In the genomic region with DNA sequence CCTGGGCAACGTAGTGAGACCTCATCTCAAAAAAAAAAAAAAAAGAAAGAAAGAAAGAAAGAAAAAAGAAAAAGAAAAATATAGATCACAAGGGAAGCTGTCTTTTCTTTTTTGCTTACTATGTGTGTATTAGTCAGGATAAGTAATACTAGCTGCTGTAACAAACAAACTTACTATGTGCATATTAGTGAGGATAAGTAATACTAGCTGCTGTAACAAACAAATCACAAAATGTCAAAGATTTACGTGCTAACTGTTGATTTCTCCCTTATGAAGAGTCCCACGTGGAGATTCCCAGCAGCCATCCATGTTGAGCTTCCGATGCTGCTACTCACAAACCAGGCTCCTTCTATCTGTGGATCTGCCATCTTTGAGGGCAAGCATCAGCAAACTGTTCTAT, we compare ENCODE assay signal across 21 cellular contexts. TPM values are rescaled to one million over a fixed set of nuclear protein-coding genes. Genes with fewer than 3 reads are reported as not detected.
DNase-seq lines count a peak whose midpoint lies in the region; ATAC-seq and TF ChIP-seq lines count a peak whose summit lies in the region.
"Had no signal": no experiment of that assay in that cellular context is flagged by ENCODE, and none has a peak within 500 bp of the region (broad histone marks: within the 10 kb centered on the region; RNA-seq: fewer than 3 reads in every experiment).

No MANE protein-coding gene starts in this region.

- no peak overlapping the region for H3K4me3 Mint-ChIP-seq in activated naive CD8-positive, alpha-beta T cell treated with anti-CD3 and anti-CD28 coated beads, Interleukin-2, amount 10 ng/mL, durations not matched to agents 7 days and 5 days
- H3K4me3 Mint-ChIP-seq in activated naive CD8-positive, alpha-beta T cell treated with anti-CD3 and anti-CD28 coated beads for 36 hours, result no peak overlapping the region
- no peak overlapping the region for H3K4me3 Mint-ChIP-seq in CD4-positive, alpha-beta T cell
- H3K4me3 Mint-ChIP-seq in activated T-helper 17 cell treated with anti-CD3 and anti-CD28 coated beads, Interleukin-2, amount 50 U/mL, for 72 hours, result no peak overlapping the region
- no peak overlapping the region for H3K4me3 Mint-ChIP-seq in naive thymus-derived CD8-positive, alpha-beta T cell
- H3K4me3 Mint-ChIP-seq: IgD-negative memory B cell had no signal

- no peaks in the 10 kb centered on the region for H3K27me3 Mint-ChIP-seq in activated naive CD8-positive, alpha-beta T cell treated with anti-CD3 and anti-CD28 coated beads, Interleukin-2, amount 10 ng/mL, durations not matched to agents 7 days and 5 days
- no peaks in the 10 kb centered on the region for H3K27me3 Mint-ChIP-seq in activated naive CD8-positive, alpha-beta T cell treated with anti-CD3 and anti-CD28 coated beads for 36 hours
- no peaks in the 10 kb centered on the region for H3K27me3 Mint-ChIP-seq in CD4-positive, alpha-beta T cell
- no peaks in the 10 kb centered on the region for H3K27me3 Mint-ChIP-seq in activated T-helper 17 cell treated with anti-CD3 and anti-CD28 coated beads, Interleukin-2, amount 50 U/mL, for 72 hours
- H3K27me3 Mint-ChIP-seq in naive thymus-derived CD8-positive, alpha-beta T cell, result no peaks in the 10 kb centered on the region

- CTCF ChIA-PET in CD4-positive, alpha-beta T cell (lab: Charles Lee), result interaction anchor here (0.6 to 3.3 kb wide), 7 partner anchors 8 to 230 kb away, joined by 3 to 38 read pairs (median 3); a partner anchor contains a TSS

- H3K27ac ChIP-seq in CD4-positive, alpha-beta T cell (ENCODE audit: low read depth, low read length), result no peak overlapping the region

- no peak for TF ChIP-seq CTCF in CD4-positive, alpha-beta T cell (IDR thresholded peaks at IDR 0.05)

- peaks cover 60% of the 10 kb centered on the region for H3K4me1 Mint-ChIP-seq in activated naive CD8-positive, alpha-beta T cell treated with anti-CD3 and anti-CD28 coated beads, Interleukin-2, amount 10 ng/mL, durations not matched to agents 7 days and 5 days
- peaks cover 57% of the 10 kb centered on the region for H3K4me1 Mint-ChIP-seq in activated naive CD8-positive, alpha-beta T cell treated with anti-CD3 and anti-CD28 coated beads for 36 hours
- H3K4me1 Mint-ChIP-seq in CD4-positive, alpha-beta T cell (ENCODE audit: low read depth), result peaks cover 91% of the 10 kb centered on the region
- H3K4me1 Mint-ChIP-seq in activated T-helper 17 cell treated with anti-CD3 and anti-CD28 coated beads, Interleukin-2, amount 50 U/mL, for 72 hours, result peaks cover 40% of the 10 kb centered on the region
- H3K4me1 Mint-ChIP-seq in naive thymus-derived CD8-positive, alpha-beta T cell, result peaks cover 28 to 85% (median 75%) of the 10 kb centered on the region in 4 donors

- H3K9me3 Mint-ChIP-seq in activated naive CD8-positive, alpha-beta T cell treated with anti-CD3 and anti-CD28 coated beads, Interleukin-2, amount 10 ng/mL, durations not matched to agents 7 days and 5 days, result peaks cover 4% of the 10 kb centered on the region
- H3K9me3 Mint-ChIP-seq in activated naive CD8-positive, alpha-beta T cell treated with anti-CD3 and anti-CD28 coated beads for 36 hours, result peaks cover 10% of the 10 kb centered on the region
- H3K9me3 Mint-ChIP-seq in CD4-positive, alpha-beta T cell, result no peaks in the 10 kb centered on the region
- no peaks in the 10 kb centered on the region for H3K9me3 Mint-ChIP-seq in activated T-helper 17 cell treated with anti-CD3 and anti-CD28 coated beads, Interleukin-2, amount 50 U/mL, for 72 hours
- H3K9me3 Mint-ChIP-seq in naive thymus-derived CD8-positive, alpha-beta T cell, result peaks cover 0 to 8% (median 0%) of the 10 kb centered on the region in 9 donors

- POLR2A ChIA-PET in activated naive CD8-positive, alpha-beta T cell treated with anti-CD3 and anti-CD28 coated beads, Interleukin-2, amount 10 ng/mL, durations not matched to agents 7 days and 5 days (lab: Charles Lee), result interaction anchor here (0.6 to 1.0 kb wide), 4 partner anchors 27 to 1334 kb away, joined by 3 to 4 read pairs (median 3); a partner anchor contains a TSS
- POLR2A ChIA-PET in CD4-positive, alpha-beta T cell (lab: Charles Lee), result interaction anchor here (0.8 to 3.2 kb wide), 6 partner anchors 8 to 230 kb away, joined by 3 to 16 read pairs (median 4); no protein-coding TSS in a partner anchor
- POLR2A ChIA-PET in naive thymus-derived CD8-positive, alpha-beta T cell (lab: Charles Lee), result interaction anchor here (0.6 to 2.7 kb wide), 10 partner anchors 17 to 281 kb away, joined by 3 to 12 read pairs (median 6); a partner anchor contains a TSS

- DNase-seq in activated naive CD8-positive, alpha-beta T cell treated with anti-CD3 and anti-CD28 coated beads, Interleukin-2, amount 10 ng/mL, durations not matched to agents 7 days and 5 days, result no peak
- DNase-seq in activated naive CD8-positive, alpha-beta T cell treated with anti-CD3 and anti-CD28 coated beads for 36 hours, result no peak
- no peak for DNase-seq in CD4-positive, alpha-beta T cell
- no peak for DNase-seq in naive thymus-derived CD8-positive, alpha-beta T cell
- DNase-seq in cardiac septum (ENCODE audit: low spot score), result no peak
- DNase-seq: DMS53; EL; GF-D8; Karpas-422; MV-4-11; NCI-H1105 treated with DMSO at 0.1 percent for 48 hours; NCI-H2081; NCI-H2171; NCI-H345; NCI-H524; NCI-H774; NK-92 treated with Interleukin-12 subunit alpha and Interleukin-12 subunit beta, amount 100 ng/mL, for 24 hours had no signal

- no peak for ATAC-seq in activated naive CD8-positive, alpha-beta T cell treated with anti-CD3 and anti-CD28 coated beads, Interleukin-2, amount 10 ng/mL, durations not matched to agents 7 days and 5 days (ENCODE audit: low read depth)
- no peak for ATAC-seq in CD4-positive, alpha-beta T cell (ENCODE audit: poor library complexity)
- no peak for ATAC-seq in activated T-helper 17 cell treated with anti-CD3 and anti-CD28 coated beads, Interleukin-2, amount 50 U/mL, for 72 hours (replicated peaks)
- ATAC-seq in naive thymus-derived CD8-positive, alpha-beta T cell, result no peak
- ATAC-seq in HG02759 (IDR thresholded peaks at IDR 0.05; ENCODE audit: unreplicated experiment), result no peak
- ATAC-seq: HCT116 had no signal

- no peaks in the 10 kb centered on the region for H3K27me3 ChIP-seq in CD4-positive, alpha-beta T cell (ENCODE audit: control insufficient read depth, insufficient read depth, low read length)

- intact Hi-C loops in CD4-positive, alpha-beta T cell (cut with DNase I, micrococcal nuclease), result loop anchor here in 1 of 2 experiments (2.0 kb wide), 1 partner anchor 63 kb away; no protein-coding TSS in a partner anchor
- intact Hi-C loops in cardiac septum (cut with DNase I), result no loop called here

- peak overlapping the region; percentile 56 for H3K27ac Mint-ChIP-seq in activated naive CD8-positive, alpha-beta T cell treated with anti-CD3 and anti-CD28 coated beads, Interleukin-2, amount 10 ng/mL, durations not matched to agents 7 days and 5 days
- no peak overlapping the region for H3K27ac Mint-ChIP-seq in activated naive CD8-positive, alpha-beta T cell treated with anti-CD3 and anti-CD28 coated beads for 36 hours
- H3K27ac Mint-ChIP-seq in CD4-positive, alpha-beta T cell, result peak overlapping the region; percentile 71
- H3K27ac Mint-ChIP-seq in activated T-helper 17 cell treated with anti-CD3 and anti-CD28 coated beads, Interleukin-2, amount 50 U/mL, for 72 hours, result peak overlapping the region; percentile 19
- H3K27ac Mint-ChIP-seq in naive thymus-derived CD8-positive, alpha-beta T cell, result peak overlapping the region; percentile 13 to 98 (median 81)
- H3K27ac Mint-ChIP-seq: IgD-negative memory B cell had no signal

- H3K9me3 ChIP-seq in CD4-positive, alpha-beta T cell (ENCODE audit: control insufficient read depth, low read length), result no peaks in the 10 kb centered on the region

- H3K36me3 Mint-ChIP-seq in activated naive CD8-positive, alpha-beta T cell treated with anti-CD3 and anti-CD28 coated beads, Interleukin-2, amount 10 ng/mL, durations not matched to agents 7 days and 5 days, result peaks cover 10% of the 10 kb centered on the region
- H3K36me3 Mint-ChIP-seq in activated naive CD8-positive, alpha-beta T cell treated with anti-CD3 and anti-CD28 coated beads for 36 hours, result peaks cover 9% of the 10 kb centered on the region
- no peaks in the 10 kb centered on the region for H3K36me3 Mint-ChIP-seq in CD4-positive, alpha-beta T cell (ENCODE audit: low read depth)
- no peaks in the 10 kb centered on the region for H3K36me3 Mint-ChIP-seq in activated T-helper 17 cell treated with anti-CD3 and anti-CD28 coated beads, Interleukin-2, amount 50 U/mL, for 72 hours (ENCODE audit: low read depth)
- peaks cover 0 to 5% (median 0%) of the 10 kb centered on the region in 3 donors for H3K36me3 Mint-ChIP-seq in naive thymus-derived CD8-positive, alpha-beta T cell
- H3K36me3 Mint-ChIP-seq: IgD-negative memory B cell had no signal

RNA-seq across cellular contexts. Expression of a gene that starts 31.7 kb away (rescaled TPM):
- 10 to 100 TPM; 20.1 to 21.8 TPM for total RNA-seq in activated naive CD8-positive, alpha-beta T cell treated with anti-CD3 and anti-CD28 coated beads, Interleukin-2, amount 10 ng/mL, durations not matched to agents 7 days and 5 days
- 10 to 100 TPM in 1 of 2 experiments, 1 to 10 TPM in 1; 9.9 to 12.2 TPM for total RNA-seq in activated naive CD8-positive, alpha-beta T cell treated with anti-CD3 and anti-CD28 coated beads for 36 hours
- 10 to 100 TPM; 15.1 to 17.3 TPM for total RNA-seq in CD4-positive, alpha-beta T cell
- 1 to 10 TPM; 7.7 to 9.1 TPM for total RNA-seq in activated T-helper 17 cell treated with anti-CD3 and anti-CD28 coated beads, Interleukin-2, amount 50 U/mL, for 72 hours
- total RNA-seq in naive thymus-derived CD8-positive, alpha-beta T cell, result 10 to 100 TPM; 27.7 to 35.0 TPM
- 1 to 10 TPM; 3.8 to 6.2 (median 5.6) TPM for polyA plus RNA-seq in naive thymus-derived CD8-positive, alpha-beta T cell
- 3.0 TPM for total RNA-seq in cardiac septum
